Comparison of ENCODE assay signal across 1 cellular context in the genomic region with DNA sequence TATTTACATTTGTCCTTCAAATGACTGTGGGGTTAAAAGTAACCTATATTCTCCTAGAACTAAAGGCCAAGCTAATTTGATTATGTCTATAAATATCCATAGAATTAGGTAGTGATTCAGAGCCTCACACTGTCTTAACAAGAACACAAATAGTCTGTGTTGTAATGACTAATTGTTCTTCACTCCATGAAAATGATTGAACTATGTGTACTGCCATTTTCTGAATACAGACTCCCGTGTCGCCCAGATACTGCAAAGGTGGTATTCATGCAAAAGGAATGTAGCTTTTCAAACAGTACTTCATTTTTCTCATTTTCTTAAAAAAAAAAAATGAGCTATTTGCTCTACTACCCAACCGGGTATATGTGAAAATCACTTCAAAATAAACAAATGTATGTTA.
TF ChIP-seq lines count a peak whose summit lies in the region.

No MANE protein-coding gene starts in this region.

TF ChIP-seq in HepG2, 621 proteins besides CTCF, POLR2A, EP300 and RAD21:
- TF ChIP-seq, protein P1, sequence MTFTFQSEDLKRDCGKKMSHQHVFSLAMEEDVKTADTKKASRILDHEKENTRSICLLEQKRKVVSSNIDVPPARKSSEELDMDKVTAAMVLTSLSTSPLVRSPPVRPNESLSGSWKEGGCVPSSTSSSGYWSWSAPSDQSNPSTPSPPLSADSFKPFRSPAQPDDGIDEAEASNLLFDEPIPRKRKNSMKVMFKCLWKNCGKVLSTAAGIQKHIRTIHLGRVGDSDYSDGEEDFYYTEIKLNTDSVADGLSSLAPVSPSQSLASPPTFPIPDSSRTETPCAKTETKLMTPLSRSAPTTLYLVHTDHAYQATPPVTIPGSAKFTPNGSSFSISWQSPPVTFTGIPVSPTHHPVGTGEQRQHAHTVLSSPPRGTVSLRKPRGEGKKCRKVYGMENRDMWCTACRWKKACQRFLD (CRISPR knock-in tag; IDR thresholded peaks at IDR 0.05; ENCODE audit: borderline replicate concordance): no peak
- TF ChIP-seq, protein P2, sequence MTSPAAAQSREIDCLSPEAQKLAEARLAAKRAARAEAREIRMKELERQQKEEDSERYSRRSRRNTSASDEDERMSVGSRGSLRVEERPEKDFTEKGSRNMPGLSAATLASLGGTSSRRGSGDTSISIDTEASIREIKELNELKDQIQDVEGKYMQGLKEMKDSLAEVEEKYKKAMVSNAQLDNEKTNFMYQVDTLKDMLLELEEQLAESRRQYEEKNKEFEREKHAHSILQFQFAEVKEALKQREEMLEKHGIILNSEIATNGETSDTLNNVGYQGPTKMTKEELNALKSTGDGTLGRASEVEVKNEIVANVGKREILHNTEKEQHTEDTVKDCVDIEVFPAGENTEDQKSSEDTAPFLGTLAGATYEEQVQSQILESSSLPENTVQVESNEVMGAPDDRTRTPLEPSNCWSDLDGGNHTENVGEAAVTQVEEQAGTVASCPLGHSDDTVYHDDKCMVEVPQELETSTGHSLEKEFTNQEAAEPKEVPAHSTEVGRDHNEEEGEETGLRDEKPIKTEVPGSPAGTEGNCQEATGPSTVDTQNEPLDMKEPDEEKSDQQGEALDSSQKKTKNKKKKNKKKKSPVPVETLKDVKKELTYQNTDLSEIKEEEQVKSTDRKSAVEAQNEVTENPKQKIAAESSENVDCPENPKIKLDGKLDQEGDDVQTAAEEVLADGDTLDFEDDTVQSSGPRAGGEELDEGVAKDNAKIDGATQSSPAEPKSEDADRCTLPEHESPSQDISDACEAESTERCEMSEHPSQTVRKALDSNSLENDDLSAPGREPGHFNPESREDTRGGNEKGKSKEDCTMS (CRISPR knock-in tag; conservative IDR thresholded peaks at IDR 0.05): no peak
- TF ChIP-seq MXD4 (CRISPR knock-in tag; IDR thresholded peaks at IDR 0.05) (no peak), ZNF12 (CRISPR knock-in tag; IDR thresholded peaks at IDR 0.05) (no peak), ZNF563 (CRISPR knock-in tag; IDR thresholded peaks at IDR 0.05) (no peak), MATR3 (CRISPR knock-in tag; IDR thresholded peaks at IDR 0.05) (no peak), ZSCAN29 (CRISPR knock-in tag; conservative IDR thresholded peaks at IDR 0.05) (no peak), POGZ (CRISPR knock-in tag; IDR thresholded peaks at IDR 0.05) (no peak), SRY (CRISPR knock-in tag; IDR thresholded peaks at IDR 0.05) (no peak), ZNF10 (CRISPR knock-in tag; IDR thresholded peaks at IDR 0.05; ENCODE audit: borderline replicate concordance, low read depth) (no peak), GTF3A (CRISPR knock-in tag; conservative IDR thresholded peaks at IDR 0.05) (no peak), ZNF430 (CRISPR knock-in tag; IDR thresholded peaks at IDR 0.05) (no peak), NR3C1 (CRISPR knock-in tag; IDR thresholded peaks at IDR 0.05) (no peak), ZNF703 (CRISPR knock-in tag; IDR thresholded peaks at IDR 0.05; ENCODE audit: borderline replicate concordance) (no peak)
- TF ChIP-seq, protein P3, sequence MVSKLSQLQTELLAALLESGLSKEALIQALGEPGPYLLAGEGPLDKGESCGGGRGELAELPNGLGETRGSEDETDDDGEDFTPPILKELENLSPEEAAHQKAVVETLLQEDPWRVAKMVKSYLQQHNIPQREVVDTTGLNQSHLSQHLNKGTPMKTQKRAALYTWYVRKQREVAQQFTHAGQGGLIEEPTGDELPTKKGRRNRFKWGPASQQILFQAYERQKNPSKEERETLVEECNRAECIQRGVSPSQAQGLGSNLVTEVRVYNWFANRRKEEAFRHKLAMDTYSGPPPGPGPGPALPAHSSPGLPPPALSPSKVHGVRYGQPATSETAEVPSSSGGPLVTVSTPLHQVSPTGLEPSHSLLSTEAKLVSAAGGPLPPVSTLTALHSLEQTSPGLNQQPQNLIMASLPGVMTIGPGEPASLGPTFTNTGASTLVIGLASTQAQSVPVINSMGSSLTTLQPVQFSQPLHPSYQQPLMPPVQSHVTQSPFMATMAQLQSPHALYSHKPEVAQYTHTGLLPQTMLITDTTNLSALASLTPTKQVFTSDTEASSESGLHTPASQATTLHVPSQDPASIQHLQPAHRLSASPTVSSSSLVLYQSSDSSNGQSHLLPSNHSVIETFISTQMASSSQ (IDR thresholded peaks at IDR 0.05; ENCODE audit: low read depth): no peak
- TF ChIP-seq, protein P3 (CRISPR knock-in tag; IDR thresholded peaks at IDR 0.05; ENCODE audit: borderline replicate concordance): no peak
- TF ChIP-seq, protein P4, sequence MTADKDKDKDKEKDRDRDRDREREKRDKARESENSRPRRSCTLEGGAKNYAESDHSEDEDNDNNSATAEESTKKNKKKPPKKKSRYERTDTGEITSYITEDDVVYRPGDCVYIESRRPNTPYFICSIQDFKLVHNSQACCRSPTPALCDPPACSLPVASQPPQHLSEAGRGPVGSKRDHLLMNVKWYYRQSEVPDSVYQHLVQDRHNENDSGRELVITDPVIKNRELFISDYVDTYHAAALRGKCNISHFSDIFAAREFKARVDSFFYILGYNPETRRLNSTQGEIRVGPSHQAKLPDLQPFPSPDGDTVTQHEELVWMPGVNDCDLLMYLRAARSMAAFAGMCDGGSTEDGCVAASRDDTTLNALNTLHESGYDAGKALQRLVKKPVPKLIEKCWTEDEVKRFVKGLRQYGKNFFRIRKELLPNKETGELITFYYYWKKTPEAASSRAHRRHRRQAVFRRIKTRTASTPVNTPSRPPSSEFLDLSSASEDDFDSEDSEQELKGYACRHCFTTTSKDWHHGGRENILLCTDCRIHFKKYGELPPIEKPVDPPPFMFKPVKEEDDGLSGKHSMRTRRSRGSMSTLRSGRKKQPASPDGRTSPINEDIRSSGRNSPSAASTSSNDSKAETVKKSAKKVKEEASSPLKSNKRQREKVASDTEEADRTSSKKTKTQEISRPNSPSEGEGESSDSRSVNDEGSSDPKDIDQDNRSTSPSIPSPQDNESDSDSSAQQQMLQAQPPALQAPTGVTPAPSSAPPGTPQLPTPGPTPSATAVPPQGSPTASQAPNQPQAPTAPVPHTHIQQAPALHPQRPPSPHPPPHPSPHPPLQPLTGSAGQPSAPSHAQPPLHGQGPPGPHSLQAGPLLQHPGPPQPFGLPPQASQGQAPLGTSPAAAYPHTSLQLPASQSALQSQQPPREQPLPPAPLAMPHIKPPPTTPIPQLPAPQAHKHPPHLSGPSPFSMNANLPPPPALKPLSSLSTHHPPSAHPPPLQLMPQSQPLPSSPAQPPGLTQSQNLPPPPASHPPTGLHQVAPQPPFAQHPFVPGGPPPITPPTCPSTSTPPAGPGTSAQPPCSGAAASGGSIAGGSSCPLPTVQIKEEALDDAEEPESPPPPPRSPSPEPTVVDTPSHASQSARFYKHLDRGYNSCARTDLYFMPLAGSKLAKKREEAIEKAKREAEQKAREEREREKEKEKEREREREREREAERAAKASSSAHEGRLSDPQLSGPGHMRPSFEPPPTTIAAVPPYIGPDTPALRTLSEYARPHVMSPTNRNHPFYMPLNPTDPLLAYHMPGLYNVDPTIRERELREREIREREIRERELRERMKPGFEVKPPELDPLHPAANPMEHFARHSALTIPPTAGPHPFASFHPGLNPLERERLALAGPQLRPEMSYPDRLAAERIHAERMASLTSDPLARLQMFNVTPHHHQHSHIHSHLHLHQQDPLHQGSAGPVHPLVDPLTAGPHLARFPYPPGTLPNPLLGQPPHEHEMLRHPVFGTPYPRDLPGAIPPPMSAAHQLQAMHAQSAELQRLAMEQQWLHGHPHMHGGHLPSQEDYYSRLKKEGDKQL (CRISPR knock-in tag; IDR thresholded peaks at IDR 0.05; ENCODE audit: low read depth): no peak
- TF ChIP-seq, protein P5, sequence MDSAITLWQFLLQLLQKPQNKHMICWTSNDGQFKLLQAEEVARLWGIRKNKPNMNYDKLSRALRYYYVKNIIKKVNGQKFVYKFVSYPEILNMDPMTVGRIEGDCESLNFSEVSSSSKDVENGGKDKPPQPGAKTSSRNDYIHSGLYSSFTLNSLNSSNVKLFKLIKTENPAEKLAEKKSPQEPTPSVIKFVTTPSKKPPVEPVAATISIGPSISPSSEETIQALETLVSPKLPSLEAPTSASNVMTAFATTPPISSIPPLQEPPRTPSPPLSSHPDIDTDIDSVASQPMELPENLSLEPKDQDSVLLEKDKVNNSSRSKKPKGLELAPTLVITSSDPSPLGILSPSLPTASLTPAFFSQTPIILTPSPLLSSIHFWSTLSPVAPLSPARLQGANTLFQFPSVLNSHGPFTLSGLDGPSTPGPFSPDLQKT (CRISPR knock-in tag; IDR thresholded peaks at IDR 0.05; ENCODE audit: borderline replicate concordance): no peak
- TF ChIP-seq, protein P6, sequence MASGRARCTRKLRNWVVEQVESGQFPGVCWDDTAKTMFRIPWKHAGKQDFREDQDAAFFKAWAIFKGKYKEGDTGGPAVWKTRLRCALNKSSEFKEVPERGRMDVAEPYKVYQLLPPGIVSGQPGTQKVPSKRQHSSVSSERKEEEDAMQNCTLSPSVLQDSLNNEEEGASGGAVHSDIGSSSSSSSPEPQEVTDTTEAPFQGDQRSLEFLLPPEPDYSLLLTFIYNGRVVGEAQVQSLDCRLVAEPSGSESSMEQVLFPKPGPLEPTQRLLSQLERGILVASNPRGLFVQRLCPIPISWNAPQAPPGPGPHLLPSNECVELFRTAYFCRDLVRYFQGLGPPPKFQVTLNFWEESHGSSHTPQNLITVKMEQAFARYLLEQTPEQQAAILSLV (CRISPR knock-in tag; IDR thresholded peaks at IDR 0.05; ENCODE audit: borderline replicate concordance): no peak
- TF ChIP-seq, protein P7, sequence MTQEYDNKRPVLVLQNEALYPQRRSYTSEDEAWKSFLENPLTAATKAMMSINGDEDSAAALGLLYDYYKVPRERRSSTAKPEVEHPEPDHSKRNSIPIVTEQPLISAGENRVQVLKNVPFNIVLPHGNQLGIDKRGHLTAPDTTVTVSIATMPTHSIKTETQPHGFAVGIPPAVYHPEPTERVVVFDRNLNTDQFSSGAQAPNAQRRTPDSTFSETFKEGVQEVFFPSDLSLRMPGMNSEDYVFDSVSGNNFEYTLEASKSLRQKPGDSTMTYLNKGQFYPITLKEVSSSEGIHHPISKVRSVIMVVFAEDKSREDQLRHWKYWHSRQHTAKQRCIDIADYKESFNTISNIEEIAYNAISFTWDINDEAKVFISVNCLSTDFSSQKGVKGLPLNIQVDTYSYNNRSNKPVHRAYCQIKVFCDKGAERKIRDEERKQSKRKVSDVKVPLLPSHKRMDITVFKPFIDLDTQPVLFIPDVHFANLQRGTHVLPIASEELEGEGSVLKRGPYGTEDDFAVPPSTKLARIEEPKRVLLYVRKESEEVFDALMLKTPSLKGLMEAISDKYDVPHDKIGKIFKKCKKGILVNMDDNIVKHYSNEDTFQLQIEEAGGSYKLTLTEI (CRISPR knock-in tag; conservative IDR thresholded peaks at IDR 0.05): no peak
- TF ChIP-seq, protein P8, sequence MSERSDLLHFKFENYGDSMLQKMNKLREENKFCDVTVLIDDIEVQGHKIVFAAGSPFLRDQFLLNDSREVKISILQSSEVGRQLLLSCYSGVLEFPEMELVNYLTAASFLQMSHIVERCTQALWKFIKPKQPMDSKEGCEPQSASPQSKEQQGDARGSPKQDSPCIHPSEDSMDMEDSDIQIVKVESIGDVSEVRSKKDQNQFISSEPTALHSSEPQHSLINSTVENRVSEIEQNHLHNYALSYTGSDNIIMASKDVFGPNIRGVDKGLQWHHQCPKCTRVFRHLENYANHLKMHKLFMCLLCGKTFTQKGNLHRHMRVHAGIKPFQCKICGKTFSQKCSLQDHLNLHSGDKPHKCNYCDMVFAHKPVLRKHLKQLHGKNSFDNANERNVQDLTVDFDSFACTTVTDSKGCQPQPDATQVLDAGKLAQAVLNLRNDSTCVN (CRISPR knock-in tag; IDR thresholded peaks at IDR 0.05; ENCODE audit: borderline replicate concordance): no peak
